In the genomic region with DNA sequence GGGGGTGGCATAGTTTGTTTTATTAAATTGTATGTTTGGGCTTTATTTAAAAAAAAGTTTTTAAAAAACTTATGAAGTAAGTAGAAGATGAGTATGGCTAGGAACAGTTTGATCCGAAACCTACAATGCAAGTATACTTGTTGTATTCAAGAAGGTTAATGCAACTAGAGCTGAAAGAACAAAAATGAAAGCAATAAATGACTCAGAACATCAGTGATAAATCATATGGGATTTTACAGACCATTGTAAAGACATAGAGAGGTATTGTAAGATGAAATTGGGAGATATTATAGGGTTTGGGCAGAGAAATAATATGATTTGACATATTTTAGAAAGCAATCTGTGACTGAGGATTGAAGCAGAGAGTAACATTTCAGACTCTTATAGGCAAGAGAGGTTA, we compare ENCODE assay signal across 9 cellular contexts.
"Had no signal": no experiment of that assay in that cellular context is flagged by ENCODE, and none has a peak within 500 bp of the region (broad histone marks: within the 10 kb centered on the region; RNA-seq: fewer than 3 reads in every experiment).

No MANE protein-coding gene starts in this region.

- H3K4me2 ChIP-seq: KMS-11 had no signal

- DNase-seq: GM23248, GOT3, H9, HCEC 1CT, Kasumi-1, KBM-7 had no signal

- H3K9ac ChIP-seq: GM23248, KMS-11 had no signal

- FAIRE-seq: HTR-8/SVneo had no signal

- H3K27ac ChIP-seq: GM23248, KMS-11 had no signal

- H3K4me1 Mint-ChIP-seq: IgD-negative memory B cell had no signal

- H3K27ac Mint-ChIP-seq: H9, IgD-negative memory B cell had no signal

- H3K27me3 Mint-ChIP-seq: IgD-negative memory B cell had no signal

- H3K4me3 ChIP-seq: GM23248 had no signal

- H3K36me3 Mint-ChIP-seq: IgD-negative memory B cell had no signal

- H3K4me3 Mint-ChIP-seq: H9, IgD-negative memory B cell had no signal

- H2AFZ ChIP-seq: GM23248 had no signal
